ENCODE assay signal across 30 cellular contexts in genomic region chr1:169495050-169495740, GRCh38. TPM values are rescaled to one million over a fixed set of nuclear protein-coding genes. Genes with fewer than 3 reads are reported as not detected.
DNase-seq lines count a peak whose midpoint lies in the region; ATAC-seq, FAIRE-seq and TF ChIP-seq lines count a peak whose summit lies in the region.
"Had no signal": no experiment of that assay in that cellular context is flagged by ENCODE, and none has a peak within 500 bp of the region (broad histone marks: within the 10 kb centered on the region; RNA-seq: fewer than 3 reads in every experiment).

No MANE protein-coding gene starts in this region.

- no peak overlapping the region for H2BK120ac ChIP-seq in trophoblast cell (ENCODE audit: insufficient read depth, low read length, poor library complexity)

- H3K9ac ChIP-seq in Loucy (ENCODE audit: low read depth, low read length, poor library complexity, severe bottlenecking) (peak overlapping the region; percentile 35), trophoblast cell (ENCODE audit: low read length) (no peak overlapping the region), HepG2 (ENCODE audit: insufficient read depth, low read depth, low read length) (no peak overlapping the region)

- no peak for TF ChIP-seq RAD21 in HepG2 (CRISPR knock-in tag; IDR thresholded peaks at IDR 0.05)

- no peak overlapping the region for H3K4me3 Mint-ChIP-seq in activated CD4-positive, alpha-beta memory T cell treated with anti-CD3 and anti-CD28 coated beads for 36 hours
- H3K4me3 Mint-ChIP-seq in activated CD4-positive, alpha-beta memory T cell treated with anti-CD3 and anti-CD28 coated beads, Interleukin-2, amount 10 ng/mL, durations not matched to agents 7 days and 5 days, result no peak overlapping the region
- H3K4me3 Mint-ChIP-seq: stimulated activated naive CD8-positive, alpha-beta T cell treated with anti-CD3 and anti-CD28 coated beads, Interleukin-15, amount 100 ng/mL, for 72 hours had no signal

- H3K4me3 ChIP-seq in Loucy (ENCODE audit: low read length, poor library complexity, severe bottlenecking) (peak overlapping the region; percentile 43), epithelial cell of proximal tubule (ENCODE audit: low read depth, low read length) (no peak overlapping the region), trophoblast cell (ENCODE audit: low read depth, low read length) (no peak overlapping the region), HepG2 (replicated peaks in 1 of 3; ENCODE audit: insufficient read depth in 1 of 3, low read depth in 2 of 3, low read length in 3 of 3) (no peak overlapping the region)
- H3K4me3 ChIP-seq: cardiac muscle cell, gastrocnemius medialis, lung, spleen, transverse colon had no signal

- H3K27ac Mint-ChIP-seq in activated CD4-positive, alpha-beta memory T cell treated with anti-CD3 and anti-CD28 coated beads for 36 hours, result no peak overlapping the region
- H3K27ac Mint-ChIP-seq in activated CD4-positive, alpha-beta memory T cell treated with anti-CD3 and anti-CD28 coated beads, Interleukin-2, amount 10 ng/mL, durations not matched to agents 7 days and 5 days, result no peak overlapping the region
- H3K27ac Mint-ChIP-seq: stimulated activated naive CD8-positive, alpha-beta T cell treated with anti-CD3 and anti-CD28 coated beads, Interleukin-15, amount 100 ng/mL, for 72 hours had no signal

- H2AFZ ChIP-seq in Loucy (ENCODE audit: low read length) (no peak overlapping the region; the same call in 1 of the 2 replicates), trophoblast cell (ENCODE audit: insufficient read depth, low read length, poor library complexity) (no peak overlapping the region), HepG2 (ENCODE audit: low read length) (no peak overlapping the region)

- no peak overlapping the region for H2BK12ac ChIP-seq in trophoblast cell (ENCODE audit: low read length)

- peaks cover 5% of the 10 kb centered on the region for H3K27me3 Mint-ChIP-seq in activated CD4-positive, alpha-beta memory T cell treated with anti-CD3 and anti-CD28 coated beads for 36 hours
- no peaks in the 10 kb centered on the region for H3K27me3 Mint-ChIP-seq in activated CD4-positive, alpha-beta memory T cell treated with anti-CD3 and anti-CD28 coated beads, Interleukin-2, amount 10 ng/mL, durations not matched to agents 7 days and 5 days

- no peak overlapping the region for H3K14ac ChIP-seq in trophoblast cell (ENCODE audit: low read length)

- H3K36me3 ChIP-seq in Loucy (ENCODE audit: insufficient read depth, low read length) (no peaks in the 10 kb centered on the region), trophoblast cell (ENCODE audit: control insufficient read depth in 1 of 2, insufficient read depth in 2 of 2, low read length in 2 of 2) (no peaks in the 10 kb centered on the region), HepG2 (replicated peaks in 1 of 2; ENCODE audit: control insufficient read depth in 1 of 2, insufficient read depth in 2 of 2, low read length in 2 of 2) (no peaks in the 10 kb centered on the region)
- H3K36me3 ChIP-seq: BE2C, cardiac muscle cell, gastrocnemius medialis, spleen, transverse colon had no signal

- DNase-seq in activated CD4-positive, alpha-beta memory T cell treated with anti-CD3 and anti-CD28 coated beads for 36 hours, result peak; percentile 23
- no peak for DNase-seq in activated CD4-positive, alpha-beta memory T cell treated with anti-CD3 and anti-CD28 coated beads, Interleukin-2, amount 10 ng/mL, durations not matched to agents 7 days and 5 days
- DNase-seq in epithelial cell of proximal tubule (ENCODE audit: low read depth) (peak; percentile 52), trophoblast cell (peak; percentile 30 to 43), HepG2 (ENCODE audit: low spot score) (no peak), SW 1271 (lab: John Stamatoyannopoulos, UW) (no peak)
- no peak for DNase-seq in activated CD4-positive, CD25-positive, alpha-beta regulatory T cell treated with anti-CD3 and anti-CD28 coated beads, Interleukin-2, amount 50 U/mL, for 72 hours
- DNase-seq: activated gamma-delta T cell treated with Interleukin-2 at 50 U/mL for 16 hours; amniotic stem cell; BE2C; COR-L47; dermis blood vessel endothelial cell; DND-41; gastrocnemius medialis; hypothalamus; NCI-H1694; NCI-H2171 treated with DMSO at 0.1 percent for 48 hours; NCI-H526; RPMI8226; spleen; stimulated activated naive CD8-positive, alpha-beta T cell treated with anti-CD3 and anti-CD28 coated beads, Interleukin-15, amount 100 ng/mL, for 72 hours; transverse colon had no signal

- H3K27me3 ChIP-seq in Loucy (ENCODE audit: insufficient read depth, low read length, poor library complexity, severe bottlenecking) (no peaks in the 10 kb centered on the region), trophoblast cell (ENCODE audit: insufficient read depth, low read length) (no peaks in the 10 kb centered on the region), HepG2 (ENCODE audit: control insufficient read depth in 1 of 2, insufficient read depth in 2 of 2, low read length in 2 of 2) (no peaks in the 10 kb centered on the region)
- H3K27me3 ChIP-seq: BE2C, cardiac muscle cell, gastrocnemius medialis, spleen, transverse colon had no signal

- no peak overlapping the region for H2BK5ac ChIP-seq in trophoblast cell (ENCODE audit: low read depth, low read length, poor library complexity)

- H3F3A ChIP-seq in Loucy (ENCODE audit: low read depth), result no peaks in the 10 kb centered on the region

- H3K79me2 ChIP-seq in Loucy (ENCODE audit: insufficient read depth, low read length), result no peaks in the 10 kb centered on the region
- H3K79me2 ChIP-seq in trophoblast cell (ENCODE audit: control insufficient read depth, insufficient read depth, low read length, poor library complexity), result no peaks in the 10 kb centered on the region
- no peaks in the 10 kb centered on the region for H3K79me2 ChIP-seq in HepG2 (ENCODE audit: insufficient read depth, low read length)

- TF ChIP-seq CTCF in Loucy (conservative IDR thresholded peaks at IDR 0.05; ENCODE audit: low read length) (no peak), epithelial cell of proximal tubule (conservative IDR thresholded peaks at IDR 0.05; ENCODE audit: low read depth, low read length) (no peak), HepG2 (CRISPR knock-in tag; IDR thresholded peaks at IDR 0.05) (no peak)

- H3K27ac ChIP-seq in trophoblast cell (ENCODE audit: low read depth, low read length), result no peak overlapping the region
- H3K27ac ChIP-seq in HepG2 (ENCODE audit: extremely low read length, insufficient read depth, low read length), result no peak overlapping the region
- H3K27ac ChIP-seq: cardiac muscle cell, gastrocnemius medialis, spleen, transverse colon, VCaP had no signal

- no peak overlapping the region for H3K4ac ChIP-seq in trophoblast cell (ENCODE audit: low read depth, low read length)

- TF ChIP-seq POLR2A in HepG2 (IDR thresholded peaks at IDR 0.05; ENCODE audit: insufficient read depth in 1 of 2, low read depth in 2 of 2, low read length in 2 of 2), result no peak

- no peaks in the 10 kb centered on the region for H3K9me3 ChIP-seq in Loucy (ENCODE audit: insufficient read depth, low read depth, low read length)
- H3K9me3 ChIP-seq in trophoblast cell (ENCODE audit: insufficient read depth, low read depth, low read length), result peaks cover 2% of the 10 kb centered on the region
- H3K9me3 ChIP-seq in HepG2 (ENCODE audit: low read length), result no peaks in the 10 kb centered on the region
- H3K9me3 ChIP-seq: BE2C, gastrocnemius medialis, transverse colon had no signal

- H3K23ac ChIP-seq in trophoblast cell (ENCODE audit: low read length), result no peak overlapping the region

- no peak overlapping the region for H3K18ac ChIP-seq in trophoblast cell (ENCODE audit: low read length)

- no peaks in the 10 kb centered on the region for H3K9me2 ChIP-seq in Loucy (replicated peaks; ENCODE audit: low read depth, low read length)

- intact Hi-C loops in activated CD4-positive, alpha-beta memory T cell treated with anti-CD3 and anti-CD28 coated beads for 36 hours (cut with micrococcal nuclease), result loop anchor here (10.0 kb wide), 1 partner anchor 1150 kb away; no protein-coding TSS in a partner anchor
- intact Hi-C loops in HepG2 (cut with micrococcal nuclease; ENCODE audit: unreplicated experiment), result no loop called here

- H3K4me1 Mint-ChIP-seq in activated CD4-positive, alpha-beta memory T cell treated with anti-CD3 and anti-CD28 coated beads for 36 hours (ENCODE audit: low read depth), result peaks cover 35% of the 10 kb centered on the region
- peaks cover 27% of the 10 kb centered on the region for H3K4me1 Mint-ChIP-seq in activated CD4-positive, alpha-beta memory T cell treated with anti-CD3 and anti-CD28 coated beads, Interleukin-2, amount 10 ng/mL, durations not matched to agents 7 days and 5 days

- POLR2A ChIA-PET in activated CD4-positive, alpha-beta memory T cell treated with anti-CD3 and anti-CD28 coated beads for 36 hours (lab: Charles Lee), result no interaction called here
- POLR2A ChIA-PET in activated CD4-positive, alpha-beta memory T cell treated with anti-CD3 and anti-CD28 coated beads, Interleukin-2, amount 10 ng/mL, durations not matched to agents 7 days and 5 days (lab: Charles Lee), result interaction anchor here (1.0 kb wide), 1 partner anchor 13 kb away, joined by 3 read pairs; no protein-coding TSS in a partner anchor
- POLR2A ChIA-PET in HepG2 (lab: Yijun Ruan, JAX), result interaction anchor here (4.1 kb wide), 1 partner anchor 9 kb away, joined by 14 read pairs; the partner anchor contains the start of gene SLC19A2

- no peaks in the 10 kb centered on the region for H4K20me1 ChIP-seq in Loucy (ENCODE audit: insufficient read depth, low read length, poor library complexity, severe bottlenecking)
- no peaks in the 10 kb centered on the region for H4K20me1 ChIP-seq in HepG2 (ENCODE audit: insufficient read depth, low read length)

- H3K4me1 ChIP-seq in Loucy (ENCODE audit: insufficient read depth, low read length, poor library complexity, severe bottlenecking) (peaks cover 26% of the 10 kb centered on the region), trophoblast cell (ENCODE audit: control insufficient read depth in 1 of 2, insufficient read depth in 2 of 2, low read length in 2 of 2) (peaks cover 2 to 10% of the 10 kb centered on the region in 2 experiments), HepG2 (ENCODE audit: insufficient read depth, low read length) (peaks cover 36% of the 10 kb centered on the region)
- H3K4me1 ChIP-seq: BE2C, gastrocnemius medialis, spleen, transverse colon had no signal

- BruUV-seq in HepG2 (replicated peaks; lab: Mats Ljungman, UMichigan), result no TSS peak

- H4K91ac ChIP-seq in trophoblast cell (ENCODE audit: low read depth, low read length), result no peak overlapping the region

- peaks cover 8% of the 10 kb centered on the region for H3K9me3 Mint-ChIP-seq in activated CD4-positive, alpha-beta memory T cell treated with anti-CD3 and anti-CD28 coated beads for 36 hours
- H3K9me3 Mint-ChIP-seq in activated CD4-positive, alpha-beta memory T cell treated with anti-CD3 and anti-CD28 coated beads, Interleukin-2, amount 10 ng/mL, durations not matched to agents 7 days and 5 days, result peaks cover 17% of the 10 kb centered on the region

- ATAC-seq in HepG2, result no peak
- ATAC-seq: gastrocnemius medialis; stimulated activated naive CD8-positive, alpha-beta T cell treated with anti-CD3 and anti-CD28 coated beads, Interleukin-15, amount 100 ng/mL, for 72 hours had no signal

- H3K79me1 ChIP-seq in trophoblast cell (ENCODE audit: low read length), result peaks cover 5% of the 10 kb centered on the region

- no peak overlapping the region for H4K12ac ChIP-seq in trophoblast cell (ENCODE audit: low read depth, low read length)

- H3K4me2 ChIP-seq in Loucy (ENCODE audit: low read depth, low read length, poor library complexity, severe bottlenecking) (peak overlapping the region; percentile 66), trophoblast cell (ENCODE audit: low read length) (no peak overlapping the region), HepG2 (ENCODE audit: low read depth, low read length) (no peak overlapping the region)

- H4K8ac ChIP-seq in trophoblast cell (ENCODE audit: low read depth, low read length), result no peak overlapping the region

- no peak overlapping the region for H2AK5ac ChIP-seq in trophoblast cell (ENCODE audit: low read length)

- TF ChIP-seq EP300 in HepG2 (IDR thresholded peaks at IDR 0.05; ENCODE audit: low read depth in 2 of 2, low read length in 2 of 2), result no peak
- no peak for TF ChIP-seq EP300 in HepG2 (CRISPR knock-in tag; IDR thresholded peaks at IDR 0.05; ENCODE audit: borderline replicate concordance)

- no peak for FAIRE-seq in HepG2 (lab: Jason Lieb, UNC)
- FAIRE-seq: A204.1, GM12892, H54, islet of Langerhans had no signal

- CTCF ChIA-PET in activated CD4-positive, alpha-beta memory T cell treated with anti-CD3 and anti-CD28 coated beads for 36 hours (lab: Charles Lee), result no interaction called here
- CTCF ChIA-PET in activated CD4-positive, alpha-beta memory T cell treated with anti-CD3 and anti-CD28 coated beads, Interleukin-2, amount 10 ng/mL, durations not matched to agents 7 days and 5 days (lab: Charles Lee), result no interaction called here
- CTCF ChIA-PET in HepG2 (lab: Yijun Ruan, JAX; ENCODE audit: low intra/inter-chr PET ratio, low total read pairs), result no interaction called here

- in situ Hi-C loops in HepG2 (cut with HindIII; ENCODE audit: extremely low pct_ligation_motif_present, low pct_unique_long_range_greater_than_20kb), result no loop called here

- H3K36me3 Mint-ChIP-seq in activated CD4-positive, alpha-beta memory T cell treated with anti-CD3 and anti-CD28 coated beads for 36 hours, result peaks cover 9% of the 10 kb centered on the region
- peaks cover 15% of the 10 kb centered on the region for H3K36me3 Mint-ChIP-seq in activated CD4-positive, alpha-beta memory T cell treated with anti-CD3 and anti-CD28 coated beads, Interleukin-2, amount 10 ng/mL, durations not matched to agents 7 days and 5 days (ENCODE audit: low read depth)

RNA-seq across cellular contexts. Expression of gene SLC19A2, which starts 9.5 kb away (rescaled TPM):
- 1 to 10 TPM; 8.6 to 9.4 TPM for total RNA-seq in activated CD4-positive, alpha-beta memory T cell treated with anti-CD3 and anti-CD28 coated beads for 36 hours
- total RNA-seq in activated CD4-positive, alpha-beta memory T cell treated with anti-CD3 and anti-CD28 coated beads, Interleukin-2, amount 10 ng/mL, durations not matched to agents 7 days and 5 days, result 1 to 10 TPM; 6.7 to 6.8 TPM
- total RNA-seq in epithelial cell of proximal tubule, result 12.3 and 20.3 TPM in 2 replicates
- 29.4 and 30.4 TPM in 2 replicates for polyA plus RNA-seq in trophoblast cell (2013)
- total RNA-seq in HepG2 (2016; rRNA removed; fragmentation: Illumina TruSeq; extraction: Trizol), result 19.1 and 30.4 TPM in 2 replicates
- 3.8 and 5.2 TPM in 2 replicates for total RNA-seq in HepG2 (2016; cell fraction: cytosol; rRNA removed; fragmentation: Illumina TruSeq; extraction: Trizol; ENCODE audit: low read depth)
- total RNA-seq in HepG2 (2016; cell fraction: insoluble cytoplasmic fraction; rRNA removed; fragmentation: Illumina TruSeq; extraction: Trizol), result 20.0 and 30.2 TPM in 2 replicates
- total RNA-seq in HepG2 (2016; cell fraction: membrane; rRNA removed; fragmentation: Illumina TruSeq; extraction: Trizol), result 10.5 and 14.2 TPM in 2 replicates
- total RNA-seq in HepG2 (2016; cell fraction: nucleus; rRNA removed; fragmentation: Illumina TruSeq; extraction: Trizol), result 42.1 and 44.8 TPM in 2 replicates
- polyA plus RNA-seq in HepG2 (2011; rRNA removed), result 51.2 and 56.0 TPM in 2 replicates
- 32.0 and 44.1 TPM in 2 replicates for polyA plus RNA-seq in HepG2 (2011; cell fraction: cytosol; rRNA removed)
- polyA plus RNA-seq in HepG2 (2011; cell fraction: nucleus; rRNA removed), result 29.6 and 34.0 TPM in 2 replicates
- polyA plus RNA-seq in HepG2 (2012), result 36.6 and 42.7 TPM in 2 replicates
- polyA plus RNA-seq in HepG2 (2016; cell fraction: cytosol; fragmentation: Illumina TruSeq; extraction: Trizol; ENCODE audit: low read depth), result 1.4 TPM in 2 replicates
- polyA plus RNA-seq in HepG2 (2016; cell fraction: insoluble cytoplasmic fraction; fragmentation: Illumina TruSeq; extraction: Trizol; ENCODE audit: low read depth), result 18.6 and 19.7 TPM in 2 replicates
- polyA plus RNA-seq in HepG2 (2016; cell fraction: membrane; fragmentation: Illumina TruSeq; extraction: Trizol; ENCODE audit: low read depth), result 4.9 and 6.2 TPM in 2 replicates
- polyA plus RNA-seq in HepG2 (2016; cell fraction: nucleus; fragmentation: Illumina TruSeq; extraction: Trizol; ENCODE audit: insufficient read depth, low read depth), result 62.4 and 64.4 TPM in 2 replicates
- 66.6 and 122 TPM in 2 replicates for polyA minus RNA-seq in HepG2 (2011; rRNA and poly(A)+ RNA removed; ENCODE audit: low replicate concordance)
- polyA minus RNA-seq in HepG2 (2011; cell fraction: cytosol; rRNA and poly(A)+ RNA removed), result 49.6 and 53.0 TPM in 2 replicates
- 69.3 and 81.4 TPM in 2 replicates for polyA minus RNA-seq in HepG2 (2011; cell fraction: nucleus; rRNA and poly(A)+ RNA removed)

Comparison
In these comparisons a context has a peak if more than half of its experiments do, and no peak if none do; other contexts are left out.
1. DNase-seq: peak in activated CD4-positive, alpha-beta memory T cell treated with anti-CD3 and anti-CD28 coated beads for 36 hours (single experiment), epithelial cell of proximal tubule (single experiment) and trophoblast cell (2 of 2); none in activated CD4-positive, alpha-beta memory T cell treated with anti-CD3 and anti-CD28 coated beads, Interleukin-2, amount 10 ng/mL, durations not matched to agents 7 days and 5 days (single experiment), activated CD4-positive, CD25-positive, alpha-beta regulatory T cell treated with anti-CD3 and anti-CD28 coated beads, Interleukin-2, amount 50 U/mL, for 72 hours (single experiment), HepG2 (single experiment) and SW 1271 (0 of 2).